ENCODE assay signal across 8 cellular contexts in the genomic region with DNA sequence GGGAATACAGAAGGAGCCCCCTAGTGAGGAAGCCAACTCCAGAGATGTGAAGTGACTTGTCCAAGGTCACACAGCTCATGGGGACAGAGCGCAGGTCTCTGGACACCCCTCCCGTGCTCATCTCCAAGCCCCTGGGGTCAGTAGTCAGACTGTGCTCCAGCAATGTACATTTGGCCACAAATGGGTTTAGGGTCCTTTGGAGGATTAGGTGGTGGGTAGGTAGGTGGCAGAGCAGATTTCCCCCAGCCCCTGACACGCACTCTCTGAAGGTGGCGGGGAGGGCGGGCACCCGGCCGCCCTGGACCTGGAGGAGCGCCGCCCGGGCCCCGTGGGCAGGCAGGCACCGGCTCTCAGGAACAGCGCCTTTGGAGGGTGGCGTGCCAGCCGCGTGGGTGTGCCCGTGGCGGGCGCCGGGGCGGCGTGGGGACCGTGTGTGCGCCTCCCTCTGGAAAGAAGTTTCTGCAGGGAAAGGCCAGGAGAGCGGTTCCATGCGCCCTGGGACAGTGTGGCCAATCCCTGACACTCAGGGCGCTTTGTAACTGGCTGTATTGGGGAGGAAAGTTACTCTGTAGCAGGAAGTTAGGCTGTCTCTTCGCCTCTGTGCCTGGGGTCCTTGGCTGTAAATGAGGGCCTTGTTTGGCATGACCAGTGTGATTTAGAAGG. TPM values are rescaled to one million over a fixed set of nuclear protein-coding genes. Genes with fewer than 3 reads are reported as not detected.
A peak's percentile ranks its signal among the peaks of the same experiment; 100 is the strongest.
DNase-seq lines count a peak whose midpoint lies in the region; ATAC-seq and TF ChIP-seq lines count a peak whose summit lies in the region.

No MANE protein-coding gene starts in this region.

- H3K27me3 ChIP-seq in smooth muscle cell (ENCODE audit: low read depth) = peaks cover 93% of the 10 kb centered on the region

- H3F3A ChIP-seq in smooth muscle cell (ENCODE audit: low read depth) = no peaks in the 10 kb centered on the region

- no peak overlapping the region for H3K27ac ChIP-seq in smooth muscle cell (ENCODE audit: low read depth)

- H3K4me3 ChIP-seq in smooth muscle cell = peak overlapping the region; percentile 56

- no peaks in the 10 kb centered on the region for H3K36me3 Mint-ChIP-seq in brain

- DNase-seq in HK-2 (ENCODE audit: unreplicated experiment) (peak; percentile 17), left lobe of liver (ENCODE audit: low spot score) (peak; percentile 71), smooth muscle cell (lab: John Stamatoyannopoulos, UW; ENCODE audit: unreplicated experiment) (no peak), SIG-M5 (lab: John Stamatoyannopoulos, UW) (no peak), NCI-H748 (lab: John Stamatoyannopoulos, UW; ENCODE audit: unreplicated experiment) (no peak), GDM1 (lab: John Stamatoyannopoulos, UW) (no peak)

- no peak overlapping the region for H2AFZ ChIP-seq in smooth muscle cell (ENCODE audit: low read depth)

- no peaks in the 10 kb centered on the region for H3K36me3 ChIP-seq in smooth muscle cell (ENCODE audit: low read depth)

- WGBS in smooth muscle cell (ENCODE audit: low lambda C conversion rate) = 5% methylated on average over 24 of the region's 28 CpGs

- ATAC-seq in left lobe of liver (peak; percentile 78), HG02973 (IDR thresholded peaks at IDR 0.05; ENCODE audit: unreplicated experiment) (no peak)

- TF ChIP-seq CTCF in brain (conservative IDR thresholded peaks at IDR 0.05) (no peak), smooth muscle cell (IDR thresholded peaks at IDR 0.05; ENCODE audit: borderline replicate concordance, insufficient read depth, poor library complexity, severe bottlenecking) (no peak)

- peaks cover 11% of the 10 kb centered on the region for H3K4me1 ChIP-seq in smooth muscle cell (ENCODE audit: low read depth)

- H3K27me3 Mint-ChIP-seq in brain = peaks cover 4% of the 10 kb centered on the region

- H3K4me1 Mint-ChIP-seq in brain = peaks cover 48% of the 10 kb centered on the region

- H3K9me3 ChIP-seq in smooth muscle cell (replicated peaks; ENCODE audit: low read depth) = no peaks in the 10 kb centered on the region

- H3K79me2 ChIP-seq in smooth muscle cell (ENCODE audit: low read depth) = no peaks in the 10 kb centered on the region

- peaks cover 0 to 3% (median 0%) of the 10 kb centered on the region in 5 experiments for H3K9me3 Mint-ChIP-seq in brain

- no peaks in the 10 kb centered on the region for H4K20me1 ChIP-seq in smooth muscle cell (ENCODE audit: low read depth)

- H3K4me2 ChIP-seq in smooth muscle cell = peak overlapping the region; percentile 96

- no peak overlapping the region for H3K9ac ChIP-seq in smooth muscle cell (ENCODE audit: low read depth)

- peak overlapping the region; percentile 14 to 81 (median 67) for H3K27ac Mint-ChIP-seq in brain

- peak overlapping the region; percentile 77 to 83 (median 82) for H3K4me3 Mint-ChIP-seq in brain

RNA-seq across cellular contexts. Expression of a gene that starts 1.0 kb away (rescaled TPM):
- 17.6 TPM for polyA plus RNA-seq in brain (ENCODE audit: insufficient read depth, low read depth, low replicate concordance)
- total RNA-seq in left lobe of liver = 0.73 TPM
- 0.22 TPM in 1 of 2 replicates, not detected in the other for total RNA-seq in smooth muscle cell
- 0.31 TPM in 1 of 2 replicates, not detected in the other for polyA plus RNA-seq in smooth muscle cell

Comparison
In these comparisons a context has a peak if more than half of its experiments do, and no peak if none do; other contexts are left out.
1. DNase-seq: peak in HK-2 (single experiment) and left lobe of liver (single experiment); none in smooth muscle cell (single experiment), SIG-M5 (single experiment), NCI-H748 (single experiment) and GDM1 (single experiment).